Comparison of ENCODE assay signal across 8 cellular contexts in the genomic region with DNA sequence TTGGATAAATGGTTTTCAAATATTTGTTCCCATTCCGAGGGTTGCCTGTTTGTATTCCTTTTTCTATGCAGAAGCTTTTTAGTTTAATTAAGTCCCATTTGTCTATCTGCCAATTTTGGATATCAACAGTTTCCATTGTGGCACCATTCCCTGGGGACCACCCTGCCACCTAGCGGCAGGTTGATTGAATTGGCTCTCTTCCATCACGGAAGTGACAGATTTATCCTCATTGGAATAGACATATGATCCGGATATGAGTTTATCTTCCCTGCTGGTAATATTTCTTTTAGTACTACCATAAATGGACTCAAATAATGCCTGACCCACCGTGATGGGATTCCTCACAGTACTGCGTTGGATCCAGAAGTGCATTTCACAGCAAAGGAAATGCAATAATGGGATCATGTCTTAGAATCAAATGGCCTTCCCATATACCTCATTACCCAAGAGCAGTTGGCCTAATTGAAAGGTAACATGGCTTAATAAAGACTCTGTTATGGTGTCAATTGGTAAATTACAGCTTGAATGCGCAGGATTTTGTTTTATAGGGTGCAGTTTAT.
DNase-seq lines count a peak whose midpoint lies in the region; ATAC-seq and TF ChIP-seq lines count a peak whose summit lies in the region.

No MANE protein-coding gene starts in this region.

- ATAC-seq in HG03045 (IDR thresholded peaks at IDR 0.05; ENCODE audit: unreplicated experiment) (no peak), HG02588 (IDR thresholded peaks at IDR 0.05; ENCODE audit: unreplicated experiment) (no peak)

- peak; percentile 56 for DNase-seq in NCI-H1092 treated with DMSO at 0.1 percent for 48 hours (lab: John Stamatoyannopoulos, UW)
- DNase-seq in UCSD-AML1 (lab: John Stamatoyannopoulos, UW; ENCODE audit: unreplicated experiment): peak; percentile 22
- DNase-seq in kidney glomerular epithelial cell (lab: John Stamatoyannopoulos, UW): peak; percentile 33
- no peak for DNase-seq in cerebellum (ENCODE audit: low spot score)

- no peak overlapping the region for H3K27ac ChIP-seq in 22Rv1

- TF ChIP-seq CTCF in 22Rv1 (IDR thresholded peaks at IDR 0.05) (peak; percentile 88), GM12874 (IDR thresholded peaks at IDR 0.05; ENCODE audit: insufficient read depth, low read depth, low read length) (peak; percentile 76)
